In genomic region chr19:36963262-36963661, GRCh38 we compare ENCODE assay signal across 19 cellular contexts. TPM values are rescaled to one million over a fixed set of nuclear protein-coding genes. Genes with fewer than 3 reads are reported as not detected.
DNase-seq lines count a peak whose midpoint lies in the region; ATAC-seq, FAIRE-seq and TF ChIP-seq lines count a peak whose summit lies in the region.
"Had no signal": no experiment of that assay in that cellular context is flagged by ENCODE, and none has a peak within 500 bp of the region (broad histone marks: within the 10 kb centered on the region; RNA-seq: fewer than 3 reads in every experiment).

No MANE protein-coding gene starts in this region.

- no peaks in the 10 kb centered on the region for H3K27me3 ChIP-seq in sigmoid colon
- H3K27me3 ChIP-seq: right lobe of liver had no signal

- no peaks in the 10 kb centered on the region for H3K4me1 ChIP-seq in sigmoid colon
- H3K4me1 ChIP-seq: left ventricle myocardium inferior, right lobe of liver had no signal

- WGBS in sigmoid colon, 2 donors: 64 to 78% methylated on average over 2 of the region's 2 CpGs

- TF ChIP-seq EP300 in sigmoid colon (IDR thresholded peaks at IDR 0.05): no peak

- ATAC-seq in GM19463 (IDR thresholded peaks at IDR 0.05; ENCODE audit: unreplicated experiment): no peak
- ATAC-seq: activated naive CD4-positive, alpha-beta T cell treated with anti-CD3 and anti-CD28 coated beads, Interleukin-2, amount 50 U/mL, for 72 hours; HepG2; right lobe of liver; T-cell had no signal

- H3K9me3 ChIP-seq in sigmoid colon: peaks cover 0 to 20% (median 4%) of the 10 kb centered on the region in 4 donors

- H3K36me3 ChIP-seq in sigmoid colon: peaks cover 0 to 4% (median 0%) of the 10 kb centered on the region in 4 donors
- H3K36me3 ChIP-seq: right lobe of liver had no signal

- H3K27ac ChIP-seq in sigmoid colon: no peak overlapping the region
- H3K27ac ChIP-seq: left ventricle myocardium inferior, right lobe of liver had no signal

- H3K4me3 ChIP-seq in sigmoid colon: no peak overlapping the region
- H3K4me3 ChIP-seq: left ventricle myocardium inferior, right lobe of liver had no signal

- DNase-seq in DMS 273 (lab: John Stamatoyannopoulos, UW; ENCODE audit: unreplicated experiment): peak; percentile 96
- DNase-seq in NCI-H128 (lab: John Stamatoyannopoulos, UW; ENCODE audit: unreplicated experiment): peak; percentile 67
- DNase-seq in NCI-H524 (lab: John Stamatoyannopoulos, UW): peak; percentile 79 to 95
- DNase-seq in left kidney (ENCODE audit: low read depth, low spot score): peak; percentile 67
- no peak for DNase-seq in stimulated activated naive CD4-positive, alpha-beta T cell (lab: John Stamatoyannopoulos, UW)
- DNase-seq in sigmoid colon: no peak
- DNase-seq in GM12891 (ENCODE audit: insufficient read length, low spot score): no peak
- DNase-seq: activated CD4-positive, alpha-beta memory T cell treated with anti-CD3 and anti-CD28 coated beads, Interleukin-2, amount 10 ng/mL, durations not matched to agents 7 days and 5 days; activated T-cell treated with anti-CD3 and anti-CD28 coated beads, Interleukin-2, amount 50 U/mL, for 24 hours; cortex of kidney; left ventricle myocardium inferior; MM.1S; NK-92 treated with Interleukin-12 subunit alpha and Interleukin-12 subunit beta, amount 100 ng/mL, for 24 hours; occipital lobe; right lobe of liver; T-cell had no signal

- intact Hi-C loops in sigmoid colon (cut with DNase I): no loop called here

- FAIRE-seq in GM12891 (lab: Jason Lieb, UNC): no peak
- FAIRE-seq: HepG2 had no signal

- TF ChIP-seq CTCF in sigmoid colon (IDR thresholded peaks at IDR 0.05): no peak

- no peak for TF ChIP-seq POLR2A in sigmoid colon (IDR thresholded peaks at IDR 0.05)
- TF ChIP-seq POLR2A in GM12891 (IDR thresholded peaks at IDR 0.05; ENCODE audit: low read depth, low read length): no peak

TF ChIP-seq in GM12891, 5 proteins besides CTCF, POLR2A, EP300 and RAD21:
- TF ChIP-seq POLR2AphosphoS5 (IDR thresholded peaks at IDR 0.05; ENCODE audit: low read depth, low read length): no peak
- no peak for TF ChIP-seq POU2F2 (IDR thresholded peaks at IDR 0.05; ENCODE audit: low read depth, low read length)
- no peak for TF ChIP-seq TAF1 (IDR thresholded peaks at IDR 0.05; ENCODE audit: low read depth, low read length)
- no peak for TF ChIP-seq SPI1 (IDR thresholded peaks at IDR 0.05; ENCODE audit: low read depth, low read length)
- TF ChIP-seq PAX5 (IDR thresholded peaks at IDR 0.05; ENCODE audit: insufficient read depth, low read length, severe bottlenecking): no peak

RNA-seq across cellular contexts. Expression of gene ZNF568, which starts 47.1 kb away (rescaled TPM):
- 10 to 100 TPM in 3 of 4 donors, 1 to 10 TPM in 1; 8.7 to 18.9 (median 14.0) TPM for total RNA-seq in sigmoid colon
- polyA plus RNA-seq in sigmoid colon: 1 to 10 TPM in 1 of 3 donors, under 1 TPM in 2; 0.60 to 3.2 (median 0.69) TPM
- 2.0 TPM for polyA plus RNA-seq in GM12891 (2012; ENCODE audit: low read depth, missing spikeins)

RNA-seq across cellular contexts. Expression of gene ZNF829, which starts 47.2 kb away (rescaled TPM):
- total RNA-seq in sigmoid colon: 1 to 10 TPM; 3.6 to 6.4 (median 4.8) TPM
- polyA plus RNA-seq in sigmoid colon: 1 to 10 TPM in 1 of 3 donors, under 1 TPM in 2; under 0.01 to 1.3 (median 0.23) TPM
- 1.4 TPM for polyA plus RNA-seq in GM12891 (2012; ENCODE audit: low read depth, missing spikeins)

Comparison
In these comparisons a context has a peak if more than half of its experiments do, and no peak if none do; other contexts are left out.
1. DNase-seq: peak in DMS 273 (single experiment), NCI-H128 (single experiment), NCI-H524 (2 of 2) and left kidney (single experiment); none in stimulated activated naive CD4-positive, alpha-beta T cell (0 of 6), sigmoid colon (single experiment) and GM12891 (single experiment).